9 cellular contexts compared by ENCODE assay signal in genomic region chr5:132425975-132426524, GRCh38. TPM values are rescaled to one million over a fixed set of nuclear protein-coding genes. Genes with fewer than 3 reads are reported as not detected.
DNase-seq lines count a peak whose midpoint lies in the region; ATAC-seq, FAIRE-seq and TF ChIP-seq lines count a peak whose summit lies in the region.
"Had no signal": no experiment of that assay in that cellular context is flagged by ENCODE, and none has a peak within 500 bp of the region (broad histone marks: within the 10 kb centered on the region; RNA-seq: fewer than 3 reads in every experiment).

No MANE protein-coding gene starts in this region.

- peaks cover 8% of the 10 kb centered on the region for H3K36me3 Mint-ChIP-seq in dendritic cell treated with granulocyte-macrophage colony-stimulating factor and Interleukin-4, amounts not matched to agents 40 ng/mL and 50 ng/mL, for 4 days (ENCODE audit: low read depth)
- H3K36me3 Mint-ChIP-seq: WTC11 had no signal

- H3K36me3 ChIP-seq in MM.1S (replicated peaks; ENCODE audit: insufficient read depth, low read length) = no peaks in the 10 kb centered on the region
- peaks cover 0 to 5% (median 0%) of the 10 kb centered on the region in 3 donors for H3K36me3 ChIP-seq in skeletal muscle tissue (ENCODE audit: control insufficient read depth in 3 of 3, insufficient read depth in 3 of 3, low read length in 3 of 3)

- FAIRE-seq in GM18507 (lab: Jason Lieb, UNC) = peak; percentile 15

- H3K4me3 Mint-ChIP-seq in dendritic cell treated with granulocyte-macrophage colony-stimulating factor and Interleukin-4, amounts not matched to agents 40 ng/mL and 50 ng/mL, for 4 days = no peak overlapping the region
- H3K4me3 Mint-ChIP-seq: WTC11 had no signal

- no peak for TF ChIP-seq CTCF in MM.1S (IDR thresholded peaks at IDR 0.05; ENCODE audit: low read length)

- H3K4me1 Mint-ChIP-seq in dendritic cell treated with granulocyte-macrophage colony-stimulating factor and Interleukin-4, amounts not matched to agents 40 ng/mL and 50 ng/mL, for 4 days (ENCODE audit: low read depth) = peaks cover 99% of the 10 kb centered on the region

- H3K4me3 ChIP-seq in MM.1S (ENCODE audit: low read length) (peak overlapping the region; percentile 42), skeletal muscle tissue (ENCODE audit: low read length in 3 of 3) (peak overlapping the region in 2 of 3 donors; percentile 49 to 52)

- DNase-seq in GM18507 (ENCODE audit: extremely low spot score, insufficient read length, low read depth) = no peak
- DNase-seq in MM.1S = no peak
- no peak for DNase-seq in amniotic stem cell (lab: John Stamatoyannopoulos, UW)
- DNase-seq in T1000 (lab: John Stamatoyannopoulos, UW) = no peak
- DNase-seq in NCI-H2107 treated with DMSO at 0.1 percent for 48 hours (lab: John Stamatoyannopoulos, UW; ENCODE audit: unreplicated experiment) = no peak

- H3K27ac ChIP-seq in MM.1S (ENCODE audit: low read length) (peak overlapping the region; percentile 98), skeletal muscle tissue (ENCODE audit: low read depth, low read length) (peak overlapping the region; percentile 76)

- H4K20me1 ChIP-seq in MM.1S (ENCODE audit: insufficient read depth, low read length) = no peaks in the 10 kb centered on the region

- H3K4me1 ChIP-seq in MM.1S (ENCODE audit: low read length) (peaks cover 98% of the 10 kb centered on the region), skeletal muscle tissue (ENCODE audit: control insufficient read depth in 3 of 3, insufficient read depth in 3 of 3, low read length in 3 of 3) (peaks cover 73 to 83% (median 77%) of the 10 kb centered on the region in 3 donors)

- H3K4me2 ChIP-seq in MM.1S (ENCODE audit: low read depth, low read length) = peak overlapping the region; percentile 82

- H3K27me3 ChIP-seq in MM.1S (replicated peaks; ENCODE audit: insufficient read depth, low read length) (no peaks in the 10 kb centered on the region), skeletal muscle tissue (ENCODE audit: control insufficient read depth in 3 of 3, insufficient read depth in 3 of 3, low read length in 3 of 3) (no peaks in the 10 kb centered on the region)

- no peaks in the 10 kb centered on the region for H3K9me3 Mint-ChIP-seq in dendritic cell treated with granulocyte-macrophage colony-stimulating factor and Interleukin-4, amounts not matched to agents 40 ng/mL and 50 ng/mL, for 4 days
- H3K9me3 Mint-ChIP-seq: WTC11 had no signal

- H3K27me3 Mint-ChIP-seq in dendritic cell treated with granulocyte-macrophage colony-stimulating factor and Interleukin-4, amounts not matched to agents 40 ng/mL and 50 ng/mL, for 4 days = no peaks in the 10 kb centered on the region

- H3K9ac ChIP-seq in MM.1S (ENCODE audit: low read length) (peak overlapping the region; percentile 93), skeletal muscle tissue (ENCODE audit: low read depth in 1 of 3, low read length in 3 of 3) (peak overlapping the region in 2 of 3 donors; percentile 29 to 71)

- intact Hi-C loops in dendritic cell treated with granulocyte-macrophage colony-stimulating factor and Interleukin-4, amounts not matched to agents 40 ng/mL and 50 ng/mL, for 4 days (cut with micrococcal nuclease) = loop anchor here (2.0 kb wide), 1 partner anchor 41 kb away; no protein-coding TSS in a partner anchor

- H3K9me3 ChIP-seq in MM.1S (replicated peaks; ENCODE audit: insufficient read depth, low read length) (no peaks in the 10 kb centered on the region), skeletal muscle tissue (ENCODE audit: control insufficient read depth in 3 of 3, low read length in 3 of 3) (no peaks in the 10 kb centered on the region)

- H3K79me2 ChIP-seq in MM.1S (ENCODE audit: low read length) = peaks cover 98% of the 10 kb centered on the region

- H3K9me2 ChIP-seq in MM.1S (replicated peaks; ENCODE audit: insufficient read depth, low read length) = no peaks in the 10 kb centered on the region

- H3K27ac Mint-ChIP-seq in dendritic cell treated with granulocyte-macrophage colony-stimulating factor and Interleukin-4, amounts not matched to agents 40 ng/mL and 50 ng/mL, for 4 days = peak overlapping the region; percentile 87
- H3K27ac Mint-ChIP-seq: WTC11 had no signal

- no peak overlapping the region for H2AFZ ChIP-seq in MM.1S (ENCODE audit: low read length)

- peaks cover 84% of the 10 kb centered on the region for H3F3A ChIP-seq in MM.1S (ENCODE audit: insufficient read depth, low read length)

- no peak for ATAC-seq in HG02623 (IDR thresholded peaks at IDR 0.05; ENCODE audit: unreplicated experiment)

RNA-seq across cellular contexts. Expression of gene SLC22A5, which starts 56.5 kb away (rescaled TPM):
- 2.1 TPM for total RNA-seq in skeletal muscle tissue
